Comparison of ENCODE assay signal across 1 cellular context in the genomic region with DNA sequence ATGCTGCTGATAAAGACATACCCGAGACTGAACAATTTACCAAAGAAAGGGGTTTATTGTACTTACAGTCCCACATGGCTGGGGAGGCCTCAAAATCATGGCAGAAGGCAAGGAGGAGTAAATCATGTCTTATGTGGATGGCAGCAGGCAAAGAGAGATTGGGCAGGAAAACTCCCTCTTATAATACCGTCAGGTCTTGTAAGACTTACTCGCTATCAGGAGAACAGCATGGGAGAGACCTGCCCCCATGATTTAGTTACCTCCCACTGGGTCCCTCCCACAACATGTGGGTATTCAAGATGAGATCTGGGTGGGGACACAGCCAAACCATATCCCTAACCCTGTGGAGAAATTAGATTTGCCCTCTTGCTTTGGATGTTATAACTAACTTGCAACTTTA.
TF ChIP-seq lines count a peak whose summit lies in the region.

No MANE protein-coding gene starts in this region.

TF ChIP-seq in K562, 482 proteins besides CTCF, POLR2A, EP300 and RAD21 (continued from another document):
- TF ChIP-seq MED1 (CRISPR knock-in tag; IDR thresholded peaks at IDR 0.05; ENCODE audit: borderline replicate concordance) (no peak), CBX3 (IDR thresholded peaks at IDR 0.05; ENCODE audit: borderline replicate concordance in 1 of 2, low read length in 2 of 2) (peak in 1 of 2 experiments; percentile 58; a peak in 1 of 3 replicates), MEF2D (tag; conservative IDR thresholded peaks at IDR 0.05; ENCODE audit: low read depth) (no peak)
